18 cellular contexts compared by ENCODE assay signal in genomic region chr3:130081371-130081881, GRCh38. TPM values are rescaled to one million over a fixed set of nuclear protein-coding genes. Genes with fewer than 3 reads are reported as not detected.
"Had no signal": no experiment of that assay in that cellular context is flagged by ENCODE, and none has a peak within 500 bp of the region (broad histone marks: within the 10 kb centered on the region; RNA-seq: fewer than 3 reads in every experiment).

Gene ALG1L2, plus strand, starts transcription at chr3:130081831. Its CDS starts 186 bp downstream, at chr3:130082017.

- H2AFZ ChIP-seq: neural progenitor cell had no signal

- DNase-seq: activated CD4-positive, alpha-beta memory T cell treated with anti-CD3 and anti-CD28 coated beads, Interleukin-2, amount 10 ng/mL, durations not matched to agents 7 days and 5 days; activated CD4-positive, alpha-beta T cell treated with anti-CD3 and anti-CD28 coated beads for 1 hour; activated gamma-delta T cell; activated T-cell treated with anti-CD3 and anti-CD28 coated beads, Interleukin-2, amount 50 U/mL, for 48 hours; anterior cingulate cortex; dorsolateral prefrontal cortex; heart right ventricle; left ventricle myocardium inferior; mesenchymal stem cell; ovary had no signal

- H3K9ac ChIP-seq: neural progenitor cell had no signal

- H3K27ac ChIP-seq: breast epithelium, dorsolateral prefrontal cortex, esophagus muscularis mucosa, heart right ventricle, left ventricle myocardium inferior, neural progenitor cell, ovary, SK-N-MC, skin epidermis, tibial nerve had no signal

- H3K4me2 ChIP-seq: neural progenitor cell had no signal

- H3K9me3 ChIP-seq: breast epithelium, esophagus muscularis mucosa, heart right ventricle, left ventricle myocardium inferior, ovary, tibial nerve had no signal

- H3K4me1 ChIP-seq: breast epithelium, esophagus muscularis mucosa, left ventricle myocardium inferior, neural progenitor cell, tibial nerve had no signal

- H3K4me3 ChIP-seq: breast epithelium, dorsolateral prefrontal cortex, esophagus muscularis mucosa, heart right ventricle, left ventricle myocardium inferior, neural progenitor cell, ovary, SK-N-MC, skin epidermis, tibial nerve had no signal

- H3K27me3 ChIP-seq: breast epithelium, dorsolateral prefrontal cortex, esophagus muscularis mucosa, neural progenitor cell, ovary, tibial nerve had no signal

- H3K36me3 ChIP-seq: breast epithelium, esophagus muscularis mucosa, heart right ventricle, left ventricle myocardium inferior, neural progenitor cell, ovary, tibial nerve had no signal

RNA-seq across cellular contexts. Expression of gene ALG1L2, which starts in this region (rescaled TPM):
- total RNA-seq: heart right ventricle; left ventricle myocardium inferior; T-helper 1 cell treated with Interleukin-12 subunit alpha and Interleukin-12 subunit beta and Interleukin-4 antibody, amounts not matched to agents 30 ng/mL and 1 ng/mL, for 36 hours; tibial nerve had no signal
- polyA plus RNA-seq: heart right ventricle, keratinocyte, ovary had no signal
